Comparison of ENCODE assay signal across 8 cellular contexts in the genomic region with DNA sequence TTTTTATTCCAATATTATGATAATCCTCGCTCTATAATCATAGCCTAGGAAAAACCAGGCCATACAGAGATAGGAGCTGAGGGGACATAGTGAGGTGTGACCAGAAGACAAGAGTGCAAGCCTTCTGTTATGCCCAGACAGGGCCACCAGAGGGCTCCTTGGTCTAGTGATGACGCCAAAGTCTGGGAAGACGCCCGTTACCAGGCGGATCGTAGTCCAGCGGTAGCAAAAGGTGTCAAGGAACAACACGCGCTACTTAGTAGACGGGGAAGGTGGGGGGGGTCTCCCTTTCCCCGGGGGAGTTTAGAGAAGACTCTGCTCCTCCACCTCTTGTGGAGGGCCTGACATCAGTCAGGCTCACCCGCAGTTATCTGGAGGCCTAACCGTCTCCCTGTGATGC.
DNase-seq lines count a peak whose midpoint lies in the region; FAIRE-seq and TF ChIP-seq lines count a peak whose summit lies in the region.
"Not testable (repeated sequence)": the region's sequence is repeated elsewhere in the genome, so short reads cannot be mapped to it uniquely, and the experiment has no call there.

No MANE protein-coding gene starts in this region.

- H2BK15ac ChIP-seq in H1 (ENCODE audit: low read length), result not testable (repeated sequence)

- H4K5ac ChIP-seq in H1 (ENCODE audit: insufficient read length, low read depth, low read length), result not testable (repeated sequence)

- not testable (repeated sequence) for H3K36me3 ChIP-seq in PC-9 (ENCODE audit: low read depth); H1 (ENCODE audit: control insufficient read depth in 2 of 4, insufficient read depth in 4 of 4, low read length in 3 of 4)

- not testable (repeated sequence) for H3K79me1 ChIP-seq in H1 (ENCODE audit: low read depth, low read length)

- H3F3A ChIP-seq in PC-9 (ENCODE audit: insufficient read depth, low read depth), result not testable (repeated sequence)

- H2BK120ac ChIP-seq in H1 (replicated peaks; ENCODE audit: low read depth, low read length), result not testable (repeated sequence)

- TF ChIP-seq RAD21 in H1 (IDR thresholded peaks at IDR 0.05 in 1 of 2, conservative IDR thresholded peaks at IDR 0.05 in 1 of 2; ENCODE audit: low read depth in 2 of 2, low read length in 2 of 2), result peak; percentile 41 to 55; a peak in 3 of 4 replicates

- H2BK12ac ChIP-seq in H1 (ENCODE audit: low read depth, low read length), result not testable (repeated sequence)

- H3K56ac ChIP-seq in H1 (replicated peaks; ENCODE audit: insufficient read length, low read depth, low read length), result not testable (repeated sequence)

- not testable (repeated sequence) for H2BK5ac ChIP-seq in H1 (ENCODE audit: low read depth, low read length)

- not testable (repeated sequence) for H3K9me3 ChIP-seq in PC-9 (ENCODE audit: insufficient read depth, low read depth); H1 (ENCODE audit: insufficient read depth in 2 of 2, low read depth in 1 of 2, low read length in 1 of 2)

- not testable (repeated sequence) for H3K4me3 ChIP-seq in AG04449 (ENCODE audit: low read depth, low read length); PC-9; H1 (ENCODE audit: extremely low read depth in 1 of 4, insufficient read depth in 2 of 4, low read depth in 3 of 4, low read length in 4 of 4); retinal pigment epithelial cell (ENCODE audit: low read length)

- not testable (repeated sequence) for H3K18ac ChIP-seq in H1 (ENCODE audit: extremely low read depth, low read length)

- CTCF ChIA-PET in AG04449 (lab: Yijun Ruan, JAX); PC-9 (lab: Charles Lee): not testable (repeated sequence)
- CTCF ChIA-PET in H1 (lab: Charles Lee; ENCODE audit: partially characterized antibody), result interaction anchor here (0.9 to 1.5 kb wide), 4 partner anchors 16 to 703 kb away, joined by 3 to 4 read pairs (median 3); no protein-coding TSS in a partner anchor

- H2BK20ac ChIP-seq in H1 (ENCODE audit: low read length), result not testable (repeated sequence)

- not testable (repeated sequence) for H3K79me2 ChIP-seq in PC-9 (ENCODE audit: low read depth); H1 (ENCODE audit: control insufficient read depth in 1 of 2, insufficient read depth in 2 of 2, low read length in 2 of 2)

- not testable (repeated sequence) for TF ChIP-seq POLR2A in H1 (IDR thresholded peaks at IDR 0.05; ENCODE audit: control extremely low read depth in 1 of 2, low read depth in 2 of 2, low read length in 2 of 2)

- not testable (repeated sequence) for H2AK5ac ChIP-seq in H1 (ENCODE audit: low read depth, low read length)

- 65% methylated on average over 10 of the region's 13 CpGs; no CpG with 5 or more reads in 1 of the 2 experiments for WGBS in H1 (ENCODE audit: extremely low coverage in 1 of 2, insufficient coverage in 1 of 2, insufficient read length in 1 of 2, insufficient replicate concordance in 2 of 2, low coverage in 1 of 2, low lambda C conversion rate in 2 of 2, missing lambda C conversion rate in 1 of 2), 2 experiments

- POLR2A ChIA-PET in AG04449 (lab: Yijun Ruan, JAX); PC-9 (lab: Charles Lee; ENCODE audit: unreplicated experiment); H1 (lab: Charles Lee; ENCODE audit: partially characterized antibody): not testable (repeated sequence)

- not testable (repeated sequence) for H2AFZ ChIP-seq in PC-9; H1 (ENCODE audit: low read length)

- not testable (repeated sequence) for BruUV-seq in PC-9 (replicated peaks; lab: Mats Ljungman, UMichigan)

- intact Hi-C loops in PC-9 (cut with micrococcal nuclease; ENCODE audit: unreplicated experiment), result not testable (repeated sequence)

- H4K20me1 ChIP-seq in PC-9 (ENCODE audit: insufficient read depth); H1 (replicated peaks in 1 of 2; ENCODE audit: control insufficient read depth in 1 of 2, insufficient read depth in 2 of 2, low read length in 2 of 2): not testable (repeated sequence)

- TF ChIP-seq EP300 in H1 (IDR thresholded peaks at IDR 0.05; ENCODE audit: borderline replicate concordance in 1 of 2, low read depth in 2 of 2, low read length in 2 of 2), result not testable (repeated sequence)

- FAIRE-seq in H1 (lab: Jason Lieb, UNC), result not testable (repeated sequence)

- H3K14ac ChIP-seq in H1 (ENCODE audit: insufficient read length), result not testable (repeated sequence)

- not testable (repeated sequence) for H3K4me1 ChIP-seq in PC-9 (replicated peaks; ENCODE audit: insufficient read depth); H1 (replicated peaks in 1 of 4; ENCODE audit: control insufficient read depth in 3 of 4, insufficient read depth in 4 of 4, low read length in 3 of 4)

- not testable (repeated sequence) for H3K23ac ChIP-seq in H1 (ENCODE audit: insufficient read length)

- H3K27ac ChIP-seq in PC-9; H1 (ENCODE audit: low read depth, low read length): not testable (repeated sequence)

- not testable (repeated sequence) for H4K91ac ChIP-seq in H1 (replicated peaks; ENCODE audit: insufficient read length, low read length)

- H3K4ac ChIP-seq in H1 (replicated peaks; ENCODE audit: insufficient read length, low read depth, low read length), result not testable (repeated sequence)

- H3K27me3 ChIP-seq in PC-9 (ENCODE audit: insufficient read depth, low read depth), result peaks cover 10% of the 10 kb centered on the region; the same call in 1 of the 2 replicates
- not testable (repeated sequence) for H3K27me3 ChIP-seq in H1 (replicated peaks in 1 of 4; ENCODE audit: control insufficient read depth in 3 of 4, extremely low read depth in 1 of 4, insufficient read depth in 3 of 4, low read length in 3 of 4)

- H3K9ac ChIP-seq in H1 (replicated peaks in 1 of 4; ENCODE audit: extremely low read depth in 1 of 4, low read depth in 3 of 4, low read length in 3 of 4), result not testable (repeated sequence)

- not testable (repeated sequence) for DNase-seq in AG04449 (ENCODE audit: low read depth, low spot score); retinal pigment epithelial cell (ENCODE audit: low read depth)
- peak; percentile 59 for DNase-seq in ELR (ENCODE audit: low read depth)
- DNase-seq in PC-9, result peak in 1 of 2 experiments; percentile 16
- peak; percentile 3 to 16 for DNase-seq in activated CD4-positive, alpha-beta T cell treated with anti-CD3 and anti-CD28 coated beads, Interleukin-2, amount 50 U/mL, for 48 hours
- DNase-seq in H1 (ENCODE audit: low read depth in 1 of 2, low spot score in 2 of 2), result peak; percentile 7 to 75
- peak; percentile 16 for DNase-seq in iPS-NIHi11 (ENCODE audit: low spot score)

- TF ChIP-seq CTCF in AG04449 (IDR thresholded peaks at IDR 0.05; ENCODE audit: insufficient read depth, low read length, missing control alignments) (peak; percentile 7), LNCAP (IDR thresholded peaks at IDR 0.05) (peak; percentile 49), PC-9 (conservative IDR thresholded peaks at IDR 0.05) (peak; percentile 64; the same call in 1 of the 2 replicates), H1 (IDR thresholded peaks at IDR 0.05; ENCODE audit: control extremely low read depth in 1 of 3, insufficient read depth in 1 of 3, low read depth in 1 of 3, low read length in 3 of 3) (peak in 2 of 3 experiments; percentile 17 to 20; a peak in 2 of 4 replicates), retinal pigment epithelial cell (conservative IDR thresholded peaks at IDR 0.05; ENCODE audit: low read depth, low read length) (peak; percentile 23)

- not testable (repeated sequence) for H4K8ac ChIP-seq in H1 (ENCODE audit: extremely low read depth, insufficient read depth, low read length)

- H3K9me2 ChIP-seq in PC-9 (ENCODE audit: insufficient read depth), result not testable (repeated sequence)

- H3K4me2 ChIP-seq in PC-9; H1 (ENCODE audit: insufficient read depth in 1 of 2, low read depth in 2 of 2, low read length in 2 of 2): not testable (repeated sequence)

- not testable (repeated sequence) for H3K23me2 ChIP-seq in H1 (ENCODE audit: low read depth, low read length)

TF ChIP-seq in H1, 55 proteins besides CTCF, POLR2A, EP300 and RAD21:
- TF ChIP-seq, protein P1, sequence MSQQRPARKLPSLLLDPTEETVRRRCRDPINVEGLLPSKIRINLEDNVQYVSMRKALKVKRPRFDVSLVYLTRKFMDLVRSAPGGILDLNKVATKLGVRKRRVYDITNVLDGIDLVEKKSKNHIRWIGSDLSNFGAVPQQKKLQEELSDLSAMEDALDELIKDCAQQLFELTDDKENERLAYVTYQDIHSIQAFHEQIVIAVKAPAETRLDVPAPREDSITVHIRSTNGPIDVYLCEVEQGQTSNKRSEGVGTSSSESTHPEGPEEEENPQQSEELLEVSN (IDR thresholded peaks at IDR 0.05), result peak; percentile 40; the same call in 1 of the 2 replicates
TF ChIP-seq in H1: peak in this region for 1; not testable (repeated sequence) for 54.

Comparison
In these comparisons a context has a peak if more than half of its experiments do, and no peak if none do; other contexts are left out.
1. CTCF ChIP-seq: peak in every context shown above with its lines; median percentile 64 in PC-9; 49 in LNCAP; 23 in retinal pigment epithelial cell; 18 in H1; 7 in AG04449.